Comparison of ENCODE assay signal across 19 cellular contexts in genomic region chr16:61148930-61149329, GRCh38.
DNase-seq lines count a peak whose midpoint lies in the region; ATAC-seq and TF ChIP-seq lines count a peak whose summit lies in the region.
"Had no signal": no experiment of that assay in that cellular context is flagged by ENCODE, and none has a peak within 500 bp of the region (broad histone marks: within the 10 kb centered on the region; RNA-seq: fewer than 3 reads in every experiment).

No MANE protein-coding gene starts in this region.

- no peak overlapping the region for H3K4me2 ChIP-seq in KMS-11
- H3K4me2 ChIP-seq in mesendoderm (ENCODE audit: low read length), result no peak overlapping the region

- H4K20me1 ChIP-seq in KMS-11 (ENCODE audit: insufficient read depth), result no peaks in the 10 kb centered on the region

- TF ChIP-seq CTCF in KMS-11 (conservative IDR thresholded peaks at IDR 0.05; ENCODE audit: low read depth, low read length) (0 out of 2 replicates have a peak, but pooled peaks have one; percentile 11), Panc1 (IDR thresholded peaks at IDR 0.05) (peak; percentile 25)

- in situ Hi-C loops in Panc1 (cut with HindIII; ENCODE audit: low pct_unique_long_range_greater_than_20kb, low sequenced_read_pairs), result no loop called here

- no peak overlapping the region for H3K56ac ChIP-seq in mesendoderm (ENCODE audit: low read length)

- no peaks in the 10 kb centered on the region for H3K36me3 ChIP-seq in KMS-11 (ENCODE audit: insufficient read depth)
- H3K36me3 ChIP-seq in Panc1 (ENCODE audit: control insufficient read depth, insufficient read depth, low read length), result no peaks in the 10 kb centered on the region
- H3K36me3 ChIP-seq in mesendoderm (ENCODE audit: control insufficient read depth, insufficient read depth, low read length), result no peaks in the 10 kb centered on the region
- H3K36me3 ChIP-seq: colonic mucosa, right atrium auricular region, vagina had no signal

- POLR2A ChIA-PET in Panc1 (lab: Charles Lee), result no interaction called here

- no peak overlapping the region for H2BK15ac ChIP-seq in mesendoderm (replicated peaks; ENCODE audit: low read depth)

- H2BK120ac ChIP-seq in mesendoderm (ENCODE audit: low read depth, low read length), result no peak overlapping the region

- H3K23ac ChIP-seq in mesendoderm (ENCODE audit: low read length), result no peak overlapping the region

- no peak overlapping the region for H2AFZ ChIP-seq in KMS-11 (ENCODE audit: low read depth)

- ATAC-seq in Panc1, result no peak
- no peak for ATAC-seq in HG03045 (IDR thresholded peaks at IDR 0.05; ENCODE audit: unreplicated experiment)
- no peak for ATAC-seq in HG03565 (IDR thresholded peaks at IDR 0.05; ENCODE audit: unreplicated experiment)
- ATAC-seq in HG02588 (IDR thresholded peaks at IDR 0.05; ENCODE audit: unreplicated experiment), result no peak
- ATAC-seq: activated CD4-positive, CD25-positive, alpha-beta regulatory T cell treated with anti-CD3 and anti-CD28 coated beads, Interleukin-2, amount 50 U/mL, for 24 hours; T-helper 17 cell had no signal

- H4K8ac ChIP-seq in mesendoderm (ENCODE audit: low read depth, low read length), result no peak overlapping the region

- H3K18ac ChIP-seq in mesendoderm (ENCODE audit: low read length), result no peak overlapping the region

- H3K27me3 ChIP-seq in KMS-11 (ENCODE audit: insufficient read depth, low read depth), result no peaks in the 10 kb centered on the region
- H3K27me3 ChIP-seq in Panc1 (ENCODE audit: control insufficient read depth, insufficient read depth, low read length), result no peaks in the 10 kb centered on the region
- H3K27me3 ChIP-seq in mesendoderm (ENCODE audit: insufficient read depth, low read length, poor library complexity), result no peaks in the 10 kb centered on the region
- H3K27me3 ChIP-seq: colonic mucosa, right atrium auricular region, vagina had no signal

- no peak overlapping the region for H3K9ac ChIP-seq in KMS-11
- H3K9ac ChIP-seq in mesendoderm (ENCODE audit: low read length), result no peak overlapping the region

- intact Hi-C loops in Panc1 (cut with micrococcal nuclease; ENCODE audit: unreplicated experiment), result no loop called here

- no CpG with 5 or more reads among the region's 3 CpGs for WGBS in mesendoderm (ENCODE audit: extremely low coverage, insufficient coverage, low lambda C conversion rate)

- H3K4ac ChIP-seq in mesendoderm (ENCODE audit: low read depth, low read length), result no peak overlapping the region

- H3K27ac ChIP-seq in KMS-11 (no peak overlapping the region), Panc1 (ENCODE audit: low read length) (no peak overlapping the region), mesendoderm (ENCODE audit: low read depth, low read length) (no peak overlapping the region)
- H3K27ac ChIP-seq: colonic mucosa, right atrium auricular region, vagina had no signal

- H3K4me1 ChIP-seq in KMS-11 (ENCODE audit: low read depth, poor library complexity, severe bottlenecking) (no peaks in the 10 kb centered on the region), Panc1 (ENCODE audit: control insufficient read depth, insufficient read depth, low read length) (no peaks in the 10 kb centered on the region), mesendoderm (ENCODE audit: control insufficient read depth, low read depth, low read length) (no peaks in the 10 kb centered on the region)
- H3K4me1 ChIP-seq: colonic mucosa, right atrium auricular region, vagina had no signal

- H2BK5ac ChIP-seq in mesendoderm (ENCODE audit: low read length), result no peak overlapping the region

- no peak overlapping the region for H4K5ac ChIP-seq in mesendoderm (ENCODE audit: low read length)

- H3K4me3 ChIP-seq in KMS-11 (IDR thresholded peaks at IDR 0.05; ENCODE audit: insufficient read depth, low read depth, low read length), result no peak overlapping the region
- no peak overlapping the region for H3K4me3 ChIP-seq in Panc1 (ENCODE audit: low read depth in 2 of 2, low read length in 2 of 2)
- H3K4me3 ChIP-seq in mesendoderm (ENCODE audit: low read length), result no peak overlapping the region
- H3K4me3 ChIP-seq: colonic mucosa, right atrium auricular region, vagina had no signal

- no peaks in the 10 kb centered on the region for H3K9me3 ChIP-seq in Panc1 (ENCODE audit: control insufficient read depth, insufficient read depth, low read depth, low read length)
- H3K9me3 ChIP-seq: colonic mucosa, right atrium auricular region, vagina had no signal

- no TSS peak for BruUV-seq in Panc1 (replicated peaks; lab: Mats Ljungman, UMichigan)

- H2AK5ac ChIP-seq in mesendoderm (ENCODE audit: low read length), result no peak overlapping the region

- CTCF ChIA-PET in Panc1 (lab: Charles Lee), result no interaction called here

- H3K79me1 ChIP-seq in mesendoderm (ENCODE audit: low read length), result no peaks in the 10 kb centered on the region

- H3K79me2 ChIP-seq in KMS-11 (ENCODE audit: insufficient read depth, low read depth) (no peaks in the 10 kb centered on the region), mesendoderm (ENCODE audit: control insufficient read depth, insufficient read depth, low read length) (no peaks in the 10 kb centered on the region)

- peak; percentile 2 for DNase-seq in NCI-H82 (lab: John Stamatoyannopoulos, UW)
- DNase-seq in NCI-H82 treated with DMSO at 0.1 percent for 48 hours (lab: John Stamatoyannopoulos, UW; ENCODE audit: unreplicated experiment), result no peak
- DNase-seq in Panc1 (ENCODE audit: low read depth, low spot score), result no peak
- DNase-seq in mesendoderm, result peak; percentile 38
- DNase-seq: activated gamma-delta T cell, aorta, colonic mucosa, GDM1, mesenchymal stem cell, NCI-H1105 treated with DMSO at 0.1 percent for 48 hours, NCI-H2227 treated with DMSO at 0.1 percent for 48 hours, T-helper 17 cell had no signal

Comparison
In these comparisons a context has a peak if more than half of its experiments do, and no peak if none do; other contexts are left out.
1. DNase-seq: peak in NCI-H82 (single experiment) and mesendoderm (single experiment); none in NCI-H82 treated with DMSO at 0.1 percent for 48 hours (single experiment) and Panc1 (single experiment).